Comparison of ENCODE assay signal across 18 cellular contexts in genomic region chr17:82061047-82061925, GRCh38. TPM values are rescaled to one million over a fixed set of nuclear protein-coding genes. Genes with fewer than 3 reads are reported as not detected.
"Had no signal": no experiment of that assay in that cellular context is flagged by ENCODE, and none has a peak within 500 bp of the region (broad histone marks: within the 10 kb centered on the region; RNA-seq: fewer than 3 reads in every experiment).

No MANE protein-coding gene starts in this region.

- H3K27ac ChIP-seq: colonic mucosa, epithelial cell of prostate, hepatocyte, lower lobe of right lung, neutrophil, tibial artery had no signal

- H3K9me3 ChIP-seq: colonic mucosa, lower lobe of right lung, neutrophil, tibial artery had no signal

- H3K4me3 Mint-ChIP-seq: activated CD8-positive, alpha-beta T cell treated with anti-CD3 and anti-CD28 coated beads for 36 hours; activated naive CD4-positive, alpha-beta T cell treated with anti-CD3 and anti-CD28 coated beads for 36 hours; brain; endodermal cell; T-helper 2 cell treated with Interferon-gamma antibody and Interleukin-4, amounts not matched to agents 5 μg/mL and 100 μg/mL, for 36 hours had no signal

- H3K4me2 ChIP-seq: hepatocyte had no signal

- H3K27me3 ChIP-seq: colonic mucosa, hepatocyte, neutrophil, tibial artery had no signal

- H3K27me3 Mint-ChIP-seq: activated CD8-positive, alpha-beta T cell treated with anti-CD3 and anti-CD28 coated beads for 36 hours; brain; naive thymus-derived CD8-positive, alpha-beta T cell had no signal

- DNase-seq: activated CD4-positive, alpha-beta T cell treated with anti-CD3 and anti-CD28 coated beads for 48 hours; activated CD4-positive, CD25-positive, alpha-beta regulatory T cell; activated CD8-positive, alpha-beta T cell treated with anti-CD3 and anti-CD28 coated beads for 36 hours; activated naive CD4-positive, alpha-beta T cell treated with anti-CD3 and anti-CD28 coated beads for 36 hours; activated T-cell treated with anti-CD3 and anti-CD28 coated beads, Interleukin-2, amount 50 U/mL, for 1 hour; central memory CD4-positive, alpha-beta T cell; colonic mucosa; endodermal cell; left colon; lower lobe of right lung; retina; tibial artery had no signal

- H3K4me3 ChIP-seq: colonic mucosa, hepatocyte, lower lobe of right lung, tibial artery had no signal

- ATAC-seq: activated CD8-positive, alpha-beta T cell treated with anti-CD3 and anti-CD28 coated beads for 36 hours; left colon; lower lobe of right lung; naive thymus-derived CD8-positive, alpha-beta T cell had no signal

- H2AFZ ChIP-seq: hepatocyte had no signal

- H3K27ac Mint-ChIP-seq: activated CD8-positive, alpha-beta T cell treated with anti-CD3 and anti-CD28 coated beads for 36 hours; activated naive CD4-positive, alpha-beta T cell treated with anti-CD3 and anti-CD28 coated beads for 36 hours; brain; endodermal cell; T-helper 2 cell treated with Interferon-gamma antibody and Interleukin-4, amounts not matched to agents 5 μg/mL and 100 μg/mL, for 36 hours had no signal

- H3K9me3 Mint-ChIP-seq: activated CD8-positive, alpha-beta T cell treated with anti-CD3 and anti-CD28 coated beads for 36 hours; activated naive CD4-positive, alpha-beta T cell treated with anti-CD3 and anti-CD28 coated beads for 36 hours; brain; endodermal cell; naive thymus-derived CD8-positive, alpha-beta T cell; T-helper 2 cell treated with Interferon-gamma antibody and Interleukin-4, amounts not matched to agents 5 μg/mL and 100 μg/mL, for 36 hours had no signal

RNA-seq across cellular contexts. Expression of gene RAC3, which starts 29.8 kb away (rescaled TPM):
- polyA plus RNA-seq: naive thymus-derived CD8-positive, alpha-beta T cell had no signal
